In genomic region chr2:119897996-119898395, GRCh38 we compare ENCODE assay signal across 30 cellular contexts.
"Had no signal": no experiment of that assay in that cellular context is flagged by ENCODE, and none has a peak within 500 bp of the region (broad histone marks: within the 10 kb centered on the region; RNA-seq: fewer than 3 reads in every experiment).

No MANE protein-coding gene starts in this region.

- H3K4me1 ChIP-seq: adrenal gland, ascending aorta, breast epithelium, colonic mucosa, esophagus muscularis mucosa had no signal

- H3K36me3 ChIP-seq: colonic mucosa had no signal

- H3K27ac ChIP-seq: adrenal gland, ascending aorta, breast epithelium, cardiac muscle cell, colonic mucosa, esophagus muscularis mucosa, WERI-Rb-1 had no signal

- H3K9me3 ChIP-seq: adrenal gland, ascending aorta, breast epithelium, colonic mucosa, esophagus muscularis mucosa had no signal

- FAIRE-seq: frontal cortex had no signal

- DNase-seq: activated B cell treated with CpG ODN at 0.5 μM for 24 hours; activated CD4-positive, alpha-beta memory T cell treated with anti-CD3 and anti-CD28 coated beads for 36 hours; activated CD4-positive, alpha-beta T cell treated with anti-CD3 and anti-CD28 coated beads, Interleukin-2, amount 10 ng/mL, durations not matched to agents 24 days and 14 days; activated CD8-positive, alpha-beta memory T cell treated with anti-CD3 and anti-CD28 coated beads, Interleukin-2, amount 10 ng/mL, durations not matched to agents 7 days and 5 days; activated CD8-positive, alpha-beta memory T cell treated with anti-CD3 and anti-CD28 coated beads, Interleukin-2, amount 50 U/mL, for 4 hours; activated CD8-positive, alpha-beta T cell treated with anti-CD3 and anti-CD28 coated beads, Interleukin-2, amount 10 ng/mL, durations not matched to agents 7 days and 5 days; activated gamma-delta T cell; activated naive CD4-positive, alpha-beta T cell; activated naive CD4-positive, alpha-beta T cell treated with anti-CD3 and anti-CD28 coated beads, Interleukin-2, amount 50 U/mL, for 16 hours; activated naive CD8-positive, alpha-beta T cell treated with anti-CD3 and anti-CD28 coated beads for 36 hours; activated naive CD8-positive, alpha-beta T cell treated with anti-CD3 and anti-CD28 coated beads, Interleukin-2, amount 50 U/mL, for 24 hours; activated T-cell treated with anti-CD3 and anti-CD28 coated beads, Interleukin-2, amount 50 U/mL, for 1 hour; activated T-cell treated with anti-CD3 and anti-CD28 coated beads, Interleukin-2, amount 50 U/mL, for 48 hours; adrenal gland; central memory CD4-positive, alpha-beta T cell; cerebellar nuclear complex; colonic mucosa; effector memory CD8-positive, alpha-beta T cell; erythroblast; foreskin fibroblast; head of caudate nucleus; T-helper 1 cell; T-helper 17 cell; T1000; WERI-Rb-1 had no signal

- H3K4me3 ChIP-seq: adrenal gland, ascending aorta, breast epithelium, cardiac muscle cell, colonic mucosa, esophagus muscularis mucosa had no signal
